ENCODE assay signal across 8 cellular contexts in the genomic region with DNA sequence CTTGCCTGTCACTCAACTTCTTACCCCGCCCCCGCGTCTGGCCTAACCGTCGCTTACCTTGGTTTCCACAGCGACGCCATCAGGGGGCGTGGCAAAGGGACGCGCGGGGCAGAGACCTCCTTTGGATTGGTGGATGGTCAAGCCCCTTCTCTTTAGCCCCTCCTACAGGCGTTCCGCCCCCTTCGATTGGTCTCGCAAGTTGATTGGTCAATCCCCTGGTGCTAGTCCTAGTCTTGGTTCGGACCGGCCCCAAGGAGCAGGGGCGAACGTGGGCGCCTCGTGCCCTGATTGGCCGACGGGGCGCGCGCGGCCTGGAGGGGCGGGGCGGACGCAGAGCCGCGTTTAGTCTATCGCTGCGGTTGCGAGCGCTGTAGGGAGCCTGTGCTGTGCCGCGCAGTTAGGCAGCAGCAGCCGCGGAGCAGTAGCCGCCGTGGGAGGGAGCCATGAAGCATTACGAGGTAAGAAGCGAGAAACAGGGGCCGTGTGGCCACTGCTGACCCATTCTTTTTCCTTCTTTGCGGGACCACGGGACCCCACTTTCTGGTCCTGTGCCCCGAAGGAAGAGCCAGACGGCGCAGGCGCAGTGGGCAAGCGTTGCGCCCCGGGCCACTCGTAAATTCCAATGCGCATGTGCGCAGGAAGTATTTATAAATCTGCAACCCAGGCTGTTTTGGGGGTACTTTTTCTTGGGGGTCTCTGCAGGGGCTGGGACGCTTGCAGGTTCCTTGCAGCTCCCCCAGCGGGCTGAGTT. TPM values are rescaled to one million over a fixed set of nuclear protein-coding genes. Genes with fewer than 3 reads are reported as not detected.
A peak's percentile ranks its signal among the peaks of the same experiment; 100 is the strongest.
DNase-seq lines count a peak whose midpoint lies in the region; ATAC-seq and TF ChIP-seq lines count a peak whose summit lies in the region.

A gene with protein sequence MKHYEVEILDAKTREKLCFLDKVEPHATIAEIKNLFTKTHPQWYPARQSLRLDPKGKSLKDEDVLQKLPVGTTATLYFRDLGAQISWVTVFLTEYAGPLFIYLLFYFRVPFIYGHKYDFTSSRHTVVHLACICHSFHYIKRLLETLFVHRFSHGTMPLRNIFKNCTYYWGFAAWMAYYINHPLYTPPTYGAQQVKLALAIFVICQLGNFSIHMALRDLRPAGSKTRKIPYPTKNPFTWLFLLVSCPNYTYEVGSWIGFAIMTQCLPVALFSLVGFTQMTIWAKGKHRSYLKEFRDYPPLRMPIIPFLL (plus strand): TSS at position 341 of the 751 bp plus-strand sequence. CDS start 103 bp downstream, at position 444.

- H3K9ac ChIP-seq in HUES64 (ENCODE audit: low read depth, low read length) (peak within 1 kb of the TSS; percentile 84), OCI-LY1 (ENCODE audit: low read length) (peak within 1 kb of the TSS; percentile 79)

- no peaks in the 10 kb centered on the region for H3K9me3 Mint-ChIP-seq in Calu3 (ENCODE audit: low read depth, unreplicated experiment)

- H2AFZ ChIP-seq in OCI-LY1 (ENCODE audit: low read length) = no peak within 1 kb of the TSS; the same call in 1 of the 2 replicates

- CTCF ChIA-PET in Calu3 (lab: Charles Lee) = no interaction called here

- no peak for TF ChIP-seq CTCF in Calu3 (IDR thresholded peaks at IDR 0.05; ENCODE audit: unreplicated experiment)
- TF ChIP-seq CTCF in OCI-LY1 (IDR thresholded peaks at IDR 0.05; ENCODE audit: low read length) = no peak

- no peaks in the 10 kb centered on the region for H3K9me3 ChIP-seq in HUES64 (ENCODE audit: insufficient read depth, low read depth, low read length)
- no peaks in the 10 kb centered on the region for H3K9me3 ChIP-seq in OCI-LY1 (ENCODE audit: low read length)
- H3K9me3 ChIP-seq in mesodermal cell (ENCODE audit: control insufficient read depth, low read length) = no peaks in the 10 kb centered on the region

- H3K4me3 Mint-ChIP-seq in Calu3 (ENCODE audit: low read depth, unreplicated experiment) = peak within 1 kb of the TSS; percentile 100

- H3K4me3 ChIP-seq in HUES64 (ENCODE audit: low read length) = peak within 1 kb of the TSS; percentile 81
- peak within 1 kb of the TSS; percentile 84 for H3K4me3 ChIP-seq in OCI-LY1 (ENCODE audit: low read depth, low read length, poor library complexity, severe bottlenecking)
- H3K4me3 ChIP-seq in mesodermal cell (ENCODE audit: extremely low read depth, insufficient read depth, low read length, poor library complexity, severe bottlenecking) = peak within 1 kb of the TSS; percentile 90

- H3K4me2 ChIP-seq in OCI-LY1 (ENCODE audit: low read length) = peak within 1 kb of the TSS; percentile 73

- intact Hi-C loops in Calu3 (cut with micrococcal nuclease; ENCODE audit: unreplicated experiment) = loop anchor here (1.0 kb wide), 1 partner anchor 9 kb away; no protein-coding TSS in a partner anchor

- H3K27me3 Mint-ChIP-seq in Calu3 (ENCODE audit: unreplicated experiment) = no peaks in the 10 kb centered on the region

- H3K27me3 ChIP-seq in HUES64 (ENCODE audit: insufficient read depth, low read length) (no peaks in the 10 kb centered on the region), OCI-LY1 (ENCODE audit: insufficient read depth, low read length) (no peaks in the 10 kb centered on the region)

- no peaks in the 10 kb centered on the region for H3K9me2 ChIP-seq in OCI-LY1 (ENCODE audit: low read depth, low read length)

- in situ Hi-C loops in endometrial microvascular endothelial cells (cut with HindIII; ENCODE audit: inconsistent ontology term, low pct_unique_long_range_greater_than_20kb, low sequenced_read_pairs) = no loop called here

- peaks cover 19% of the 10 kb centered on the region for H3K36me3 Mint-ChIP-seq in Calu3 (ENCODE audit: insufficient read depth, unreplicated experiment)

- no peaks in the 10 kb centered on the region for H3K36me3 ChIP-seq in HUES64 (ENCODE audit: insufficient read depth, low read length)
- H3K36me3 ChIP-seq in OCI-LY1 (ENCODE audit: insufficient read depth, low read length) = peaks cover under 1% of the 10 kb centered on the region; the same call in 1 of the 2 replicates
- peaks cover 17% of the 10 kb centered on the region for H3K36me3 ChIP-seq in mesodermal cell (ENCODE audit: control insufficient read depth, insufficient read depth, low read length)

- peaks cover 34% of the 10 kb centered on the region for H3K79me2 ChIP-seq in OCI-LY1 (ENCODE audit: insufficient read depth, low read length)

- BruUV-seq in Calu3 (replicated peaks; lab: Mats Ljungman, UMichigan) = TSS peak; percentile 69

- 0 out of 2 replicates have a peak, but pooled peaks cover 5% of the 10 kb centered on the region for H3F3A ChIP-seq in OCI-LY1 (ENCODE audit: insufficient read depth, low read length)

- peak; percentile 98 for DNase-seq in Calu3
- peak; percentile 100 for DNase-seq in activated CD8-positive, alpha-beta memory T cell treated with anti-CD3 and anti-CD28 coated beads, Interleukin-2, amount 50 U/mL, for 4 hours
- DNase-seq in stimulated activated CD8-positive, alpha-beta memory T cell treated with anti-CD3 and anti-CD28 coated beads, Interleukin-15, amount 100 ng/mL, for 4 hours (ENCODE audit: low read depth in 2 of 2) = peak; percentile 99 to 100

- no peaks in the 10 kb centered on the region for H3K4me1 Mint-ChIP-seq in Calu3 (ENCODE audit: low read depth, unreplicated experiment)

- no peaks in the 10 kb centered on the region for H4K20me1 ChIP-seq in OCI-LY1 (ENCODE audit: insufficient read depth, low read length)

- H3K4me1 ChIP-seq in HUES64 (ENCODE audit: insufficient read depth, low read length) = 0 out of 2 replicates have a peak, but pooled peaks cover 7% of the 10 kb centered on the region
- H3K4me1 ChIP-seq in OCI-LY1 (ENCODE audit: insufficient read depth, low read length, severe bottlenecking) = peaks cover 41% of the 10 kb centered on the region
- peaks cover 7% of the 10 kb centered on the region for H3K4me1 ChIP-seq in mesodermal cell (ENCODE audit: control insufficient read depth, insufficient read depth, low read length, poor library complexity, severe bottlenecking)

- WGBS in HUES64 = under 1% methylated on average over 59 of the region's 59 CpGs
- 0 to 1% methylated on average over 27 to 54 of the region's 59 CpGs for whole genome bisulfite sequencing in mesodermal cell (ENCODE audit: insufficient coverage in 2 of 2), 2 experiments

- H3K27ac Mint-ChIP-seq in Calu3 (ENCODE audit: unreplicated experiment) = peak within 1 kb of the TSS; percentile 91

- peak; percentile 95 for ATAC-seq in GM21447 (IDR thresholded peaks at IDR 0.05; ENCODE audit: unreplicated experiment)

- peak within 1 kb of the TSS; percentile 56 for H3K27ac ChIP-seq in HUES64 (ENCODE audit: low read depth, low read length)
- peak within 1 kb of the TSS; percentile 56 for H3K27ac ChIP-seq in OCI-LY1 (ENCODE audit: low read depth, low read length, poor library complexity, severe bottlenecking)
- peak within 1 kb of the TSS; percentile 88 for H3K27ac ChIP-seq in mesodermal cell (ENCODE audit: low read depth, low read length, severe bottlenecking)

RNA-seq across cellular contexts. Expression of the gene that starts here (rescaled TPM):
- 136 and 162 TPM in 2 replicates for total RNA-seq in Calu3 (2022)
- polyA plus RNA-seq in HUES64 (2013, experiment 1 of 2) = 87.7 TPM
- 95.2 TPM for polyA plus RNA-seq in HUES64 (2013, experiment 2 of 2)
- total RNA-seq in endometrial microvascular endothelial cells (ENCODE audit: inconsistent ontology term) = 61.4 TPM
- 115 TPM for polyA plus RNA-seq in mesodermal cell (2013, experiment 1 of 2)
- polyA plus RNA-seq in mesodermal cell (2013, experiment 2 of 2) = 102 TPM

Comparison
In these comparisons a context has a peak if more than half of its experiments do, and no peak if none do; other contexts are left out.
1. Peak in every context shown above with its lines: DNase-seq, ATAC-seq, H3K4me3 ChIP-seq and H3K27ac ChIP-seq.